15 cellular contexts compared by ENCODE assay signal in genomic region chr10:128539784-128540759, GRCh38.
DNase-seq lines count a peak whose midpoint lies in the region; ATAC-seq and TF ChIP-seq lines count a peak whose summit lies in the region.
"Had no signal": no experiment of that assay in that cellular context is flagged by ENCODE, and none has a peak within 500 bp of the region (broad histone marks: within the 10 kb centered on the region; RNA-seq: fewer than 3 reads in every experiment).

No MANE protein-coding gene starts in this region.

- no peaks in the 10 kb centered on the region for H3K9me3 Mint-ChIP-seq in nephron
- H3K9me3 Mint-ChIP-seq in CD4-positive, alpha-beta memory T cell: peaks cover 0 to 2% (median 0%) of the 10 kb centered on the region in 8 donors
- H3K9me3 Mint-ChIP-seq: activated naive CD8-positive, alpha-beta T cell treated with anti-CD3 and anti-CD28 coated beads, Interleukin-2, amount 10 ng/mL, durations not matched to agents 7 days and 5 days; activated T-cell treated with anti-CD3 and anti-CD28 coated beads, Interleukin-2, amount 50 U/mL, for 72 hours had no signal

- no peaks in the 10 kb centered on the region for H3K9me3 ChIP-seq in BLaER1
- no peaks in the 10 kb centered on the region for H3K9me3 ChIP-seq in heart right ventricle
- no peaks in the 10 kb centered on the region for H3K9me3 ChIP-seq in CD4-positive, alpha-beta memory T cell (ENCODE audit: control insufficient read depth in 1 of 2, low read length in 2 of 2)
- H3K9me3 ChIP-seq: SJSA1, upper lobe of left lung had no signal

- peak overlapping the region; percentile 74 to 81 (median 79) for H3K4me3 Mint-ChIP-seq in nephron
- no peak overlapping the region for H3K4me3 Mint-ChIP-seq in CD4-positive, alpha-beta memory T cell
- H3K4me3 Mint-ChIP-seq: activated naive CD8-positive, alpha-beta T cell treated with anti-CD3 and anti-CD28 coated beads, Interleukin-2, amount 10 ng/mL, durations not matched to agents 7 days and 5 days; activated T-cell treated with anti-CD3 and anti-CD28 coated beads, Interleukin-2, amount 50 U/mL, for 72 hours; naive thymus-derived CD8-positive, alpha-beta T cell had no signal

- DNase-seq in NCI-H2171 (lab: John Stamatoyannopoulos, UW) (peak; percentile 26), heart right ventricle (peak; percentile 41 to 57), foreskin melanocyte (no peak), brain microvascular endothelial cell (no peak)
- DNase-seq in CD4-positive, alpha-beta memory T cell: no peak
- DNase-seq: activated CD4-positive, alpha-beta T cell treated with anti-CD3 and anti-CD28 coated beads, Interleukin-2, amount 50 U/mL, for 4 hours; activated naive CD8-positive, alpha-beta T cell treated with anti-CD3 and anti-CD28 coated beads, Interleukin-2, amount 10 ng/mL, durations not matched to agents 7 days and 5 days; activated T-cell treated with anti-CD3 and anti-CD28 coated beads, Interleukin-2, amount 50 U/mL, for 72 hours; central memory CD4-positive, alpha-beta T cell; naive thymus-derived CD8-positive, alpha-beta T cell had no signal

- peak overlapping the region; percentile 41 for H3K4me2 ChIP-seq in BLaER1

- TF ChIP-seq CTCF in heart right ventricle (IDR thresholded peaks at IDR 0.05) (no peak), nephron (IDR thresholded peaks at IDR 0.05; ENCODE audit: unreplicated experiment in 3 of 3) (no peak), brain microvascular endothelial cell (IDR thresholded peaks at IDR 0.05; ENCODE audit: low read depth, low read length, missing control alignments) (no peak)

- H3K9ac ChIP-seq in BLaER1: no peak overlapping the region

- no peak overlapping the region for H3K4me3 ChIP-seq in BLaER1
- peak overlapping the region in 9 of 10 donors; percentile 14 to 49 (median 27) for H3K4me3 ChIP-seq in heart right ventricle
- H3K4me3 ChIP-seq in brain microvascular endothelial cell (ENCODE audit: low read depth, low read length): no peak overlapping the region
- no peak overlapping the region for H3K4me3 ChIP-seq in CD4-positive, alpha-beta memory T cell (ENCODE audit: low read length in 2 of 2)
- H3K4me3 ChIP-seq: SJSA1, upper lobe of left lung had no signal

- H3K36me3 ChIP-seq in BLaER1 (no peaks in the 10 kb centered on the region), heart right ventricle (no peaks in the 10 kb centered on the region), brain microvascular endothelial cell (replicated peaks) (no peaks in the 10 kb centered on the region)
- no peaks in the 10 kb centered on the region for H3K36me3 ChIP-seq in CD4-positive, alpha-beta memory T cell (ENCODE audit: insufficient read depth, low read length)
- H3K36me3 ChIP-seq: SJSA1, upper lobe of left lung had no signal

- intact Hi-C loops in heart right ventricle (cut with DNase I): loop anchor here in 5 of 10 donors (5.0 to 10.0 kb wide), 6 partner anchors 215 to 1432 kb away; no protein-coding TSS in a partner anchor
- intact Hi-C loops in CD4-positive, alpha-beta memory T cell (cut with micrococcal nuclease): no loop called here

- in situ Hi-C loops in brain microvascular endothelial cell (cut with HindIII; ENCODE audit: low pct_ligation_motif_present, low sequenced_read_pairs): no loop called here

- 35 to 39% methylated on average over 41 to 43 of the region's 43 CpGs for WGBS in heart right ventricle, 2 donors

- no peaks in the 10 kb centered on the region for H4K20me1 ChIP-seq in BLaER1

- H3K27ac ChIP-seq in BLaER1: no peak overlapping the region
- H3K27ac ChIP-seq in heart right ventricle: peak overlapping the region in 7 of 10 donors; percentile 10 to 80 (median 66)
- H3K27ac ChIP-seq in brain microvascular endothelial cell: no peak overlapping the region
- H3K27ac ChIP-seq in CD4-positive, alpha-beta memory T cell (ENCODE audit: low read depth, low read length): no peak overlapping the region
- H3K27ac ChIP-seq: SJSA1, upper lobe of left lung had no signal

- peaks cover 40% of the 10 kb centered on the region for H3K27me3 Mint-ChIP-seq in nephron (ENCODE audit: low read depth)
- peaks cover 21 to 28% of the 10 kb centered on the region in 2 donors for H3K27me3 Mint-ChIP-seq in CD4-positive, alpha-beta memory T cell

- H3K4me1 ChIP-seq in BLaER1: peaks cover 20% of the 10 kb centered on the region
- H3K4me1 ChIP-seq in heart right ventricle: peaks cover 0 to 24% (median 7%) of the 10 kb centered on the region in 9 donors
- H3K4me1 ChIP-seq in CD4-positive, alpha-beta memory T cell (ENCODE audit: insufficient read depth, low read length): no peaks in the 10 kb centered on the region
- H3K4me1 ChIP-seq: SJSA1 had no signal

- H3K27ac Mint-ChIP-seq in nephron: peak overlapping the region; percentile 79 to 93 (median 92)
- H3K27ac Mint-ChIP-seq in CD4-positive, alpha-beta memory T cell: no peak overlapping the region
- H3K27ac Mint-ChIP-seq: activated naive CD8-positive, alpha-beta T cell treated with anti-CD3 and anti-CD28 coated beads, Interleukin-2, amount 10 ng/mL, durations not matched to agents 7 days and 5 days; naive thymus-derived CD8-positive, alpha-beta T cell had no signal

- ATAC-seq in heart right ventricle: peak; percentile 39 to 85 (median 63)
- no peak for ATAC-seq in HG02623 (IDR thresholded peaks at IDR 0.05; ENCODE audit: unreplicated experiment)
- ATAC-seq: activated T-cell treated with anti-CD3 and anti-CD28 coated beads, Interleukin-2, amount 50 U/mL, for 72 hours; naive thymus-derived CD8-positive, alpha-beta T cell had no signal

- H3K4me1 Mint-ChIP-seq in nephron: peaks cover 67% of the 10 kb centered on the region
- H3K4me1 Mint-ChIP-seq in CD4-positive, alpha-beta memory T cell: no peaks in the 10 kb centered on the region
- H3K4me1 Mint-ChIP-seq: activated naive CD8-positive, alpha-beta T cell treated with anti-CD3 and anti-CD28 coated beads, Interleukin-2, amount 10 ng/mL, durations not matched to agents 7 days and 5 days had no signal

- no peaks in the 10 kb centered on the region for H3K36me3 Mint-ChIP-seq in nephron (ENCODE audit: low read depth)
- H3K36me3 Mint-ChIP-seq in CD4-positive, alpha-beta memory T cell: no peaks in the 10 kb centered on the region
- H3K36me3 Mint-ChIP-seq: activated naive CD8-positive, alpha-beta T cell treated with anti-CD3 and anti-CD28 coated beads, Interleukin-2, amount 10 ng/mL, durations not matched to agents 7 days and 5 days; naive thymus-derived CD8-positive, alpha-beta T cell had no signal

- H3K27me3 ChIP-seq in BLaER1 (peaks cover 31% of the 10 kb centered on the region), heart right ventricle (peaks cover 0 to 74% (median 59%) of the 10 kb centered on the region in 7 donors), brain microvascular endothelial cell (replicated peaks) (no peaks in the 10 kb centered on the region)
- peaks cover 6% of the 10 kb centered on the region for H3K27me3 ChIP-seq in CD4-positive, alpha-beta memory T cell (ENCODE audit: insufficient read depth, low read length)
- H3K27me3 ChIP-seq: SJSA1 had no signal

- CTCF ChIA-PET in CD4-positive, alpha-beta memory T cell (lab: Charles Lee; ENCODE audit: partially characterized antibody): no interaction called here

- POLR2A ChIA-PET in CD4-positive, alpha-beta memory T cell (lab: Charles Lee; ENCODE audit: partially characterized antibody): no interaction called here

Comparison
In these comparisons a context has a peak if more than half of its experiments do, and no peak if none do; other contexts are left out.
1. H3K27ac ChIP-seq: peak in heart right ventricle (7 of 10); none in BLaER1 (single experiment), brain microvascular endothelial cell (single experiment) and CD4-positive, alpha-beta memory T cell (single experiment).
2. H3K4me3 ChIP-seq: peak in heart right ventricle (9 of 10); none in BLaER1 (single experiment), brain microvascular endothelial cell (single experiment) and CD4-positive, alpha-beta memory T cell (0 of 2).
3. DNase-seq: peak in NCI-H2171 (single experiment) and heart right ventricle (2 of 2); none in foreskin melanocyte (single experiment), brain microvascular endothelial cell (single experiment) and CD4-positive, alpha-beta memory T cell (0 of 5).
4. H3K27ac Mint-ChIP-seq: peak in nephron (3 of 3); none in CD4-positive, alpha-beta memory T cell (0 of 7).
5. H3K4me3 Mint-ChIP-seq: peak in nephron (3 of 3); none in CD4-positive, alpha-beta memory T cell (0 of 8).